In genomic region chr6:152669894-152670293, GRCh38 we compare ENCODE assay signal across 10 cellular contexts. TPM values are rescaled to one million over a fixed set of nuclear protein-coding genes. Genes with fewer than 3 reads are reported as not detected.
A peak's percentile ranks its signal among the peaks of the same experiment; 100 is the strongest.
DNase-seq lines count a peak whose midpoint lies in the region; ATAC-seq and TF ChIP-seq lines count a peak whose summit lies in the region.
"Had no signal": no experiment of that assay in that cellular context is flagged by ENCODE, and none has a peak within 500 bp of the region (broad histone marks: within the 10 kb centered on the region; RNA-seq: fewer than 3 reads in every experiment).

No MANE protein-coding gene starts in this region.

- no peaks in the 10 kb centered on the region for H3K4me1 ChIP-seq in sigmoid colon

- H3K4me1 Mint-ChIP-seq in effector memory CD8-positive, alpha-beta T cell (ENCODE audit: low read depth in 2 of 2) = no peaks in the 10 kb centered on the region

- no peak for ATAC-seq in effector memory CD8-positive, alpha-beta T cell (replicated peaks)

- H3K9me3 ChIP-seq in sigmoid colon = no peaks in the 10 kb centered on the region

- 13 to 46% methylated on average over 1 of the region's 1 CpG for WGBS in sigmoid colon, 2 donors

- no peaks in the 10 kb centered on the region for H3K9me3 Mint-ChIP-seq in effector memory CD8-positive, alpha-beta T cell

- H3K36me3 Mint-ChIP-seq in effector memory CD8-positive, alpha-beta T cell (ENCODE audit: insufficient read depth) = no peaks in the 10 kb centered on the region

- peak; percentile 43 for DNase-seq in NCI-H1436 (lab: John Stamatoyannopoulos, UW)
- no peak for DNase-seq in NCI-H1436 treated with DMSO at 0.1 percent for 48 hours (lab: John Stamatoyannopoulos, UW)
- peak; percentile 20 for DNase-seq in NAMALWA (ENCODE audit: low spot score)
- peak; percentile 52 to 59 for DNase-seq in dermis microvascular lymphatic vessel endothelial cell (ENCODE audit: low read depth in 2 of 2)
- no peak for DNase-seq in sigmoid colon
- DNase-seq in effector memory CD8-positive, alpha-beta T cell = no peak
- DNase-seq in HuH-7.5 (ENCODE audit: low spot score) = no peak
- no peak for DNase-seq in epidermal melanocyte (ENCODE audit: insufficient read length, low spot score)
- DNase-seq: central memory CD4-positive, alpha-beta T cell; stimulated activated CD4-positive, alpha-beta T cell treated with anti-CD3 and anti-CD28 coated beads, Interleukin-4, amount 100 ng/mL, for 4 hours had no signal

- peaks cover 16 to 35% of the 10 kb centered on the region in 2 donors for H3K27me3 Mint-ChIP-seq in effector memory CD8-positive, alpha-beta T cell

- no peak for TF ChIP-seq EP300 in sigmoid colon (IDR thresholded peaks at IDR 0.05)

- H3K27ac ChIP-seq in sigmoid colon = no peak overlapping the region

- no peak for TF ChIP-seq POLR2A in sigmoid colon (IDR thresholded peaks at IDR 0.05)

- no peak overlapping the region for H3K4me3 ChIP-seq in sigmoid colon

- no peaks in the 10 kb centered on the region for H3K27me3 ChIP-seq in sigmoid colon

- no peaks in the 10 kb centered on the region for H3K36me3 ChIP-seq in sigmoid colon

- H3K4me3 Mint-ChIP-seq in effector memory CD8-positive, alpha-beta T cell = no peak overlapping the region

- intact Hi-C loops in sigmoid colon (cut with DNase I) = loop anchor here (2.0 kb wide), 1 partner anchor 117 kb away; no protein-coding TSS in a partner anchor

- TF ChIP-seq CTCF in sigmoid colon (IDR thresholded peaks at IDR 0.05) = peak in 3 of 4 experiments; percentile 11 to 23 (median 19)

- no peak overlapping the region for H3K27ac Mint-ChIP-seq in effector memory CD8-positive, alpha-beta T cell

RNA-seq across cellular contexts. Expression of gene MYCT1, which starts 27.8 kb away (rescaled TPM):
- total RNA-seq in dermis microvascular lymphatic vessel endothelial cell (120 and 209 TPM in 2 replicates), sigmoid colon (1 to 10 TPM; 5.4 to 9.7 (median 6.7) TPM)
- polyA plus RNA-seq in sigmoid colon = 1 to 10 TPM in 2 of 3 donors, under 1 TPM in 1; 0.46 to 3.3 (median 1.8) TPM

RNA-seq across cellular contexts. Expression of gene SYNE1, which starts 32.7 kb away (rescaled TPM):
- total RNA-seq in dermis microvascular lymphatic vessel endothelial cell (41.3 and 62.8 TPM in 2 replicates), sigmoid colon (100 to 1,000 TPM in 3 of 4 donors, 10 to 100 TPM in 1; 86.4 to 203 (median 130) TPM)
- 10 to 100 TPM in 2 of 3 donors, 1 to 10 TPM in 1; 7.2 to 27.4 (median 12.0) TPM for polyA plus RNA-seq in sigmoid colon

Comparison
In these comparisons a context has a peak if more than half of its experiments do, and no peak if none do; other contexts are left out.
1. DNase-seq: peak in NCI-H1436 (single experiment), NAMALWA (single experiment) and dermis microvascular lymphatic vessel endothelial cell (2 of 2); none in NCI-H1436 treated with DMSO at 0.1 percent for 48 hours (single experiment), sigmoid colon (single experiment), effector memory CD8-positive, alpha-beta T cell (0 of 3), HuH-7.5 (single experiment) and epidermal melanocyte (single experiment).
2. RNA of gene MYCT1, which starts 27.8 kb away (total RNA-seq): 120 to 209 TPM in dermis microvascular lymphatic vessel endothelial cell; 5.4 to 9.7 TPM in sigmoid colon; every median in the first group is over 10 times any median in the second.